8 cellular contexts compared by ENCODE assay signal in genomic region chr16:14300631-14301149, GRCh38.
DNase-seq lines count a peak whose midpoint lies in the region; ATAC-seq and FAIRE-seq lines count a peak whose summit lies in the region.

No MANE protein-coding gene starts in this region.

- H3K27ac ChIP-seq in neuronal stem cell (replicated peaks; ENCODE audit: low read length) = no peak overlapping the region

- peaks cover 13 to 15% of the 10 kb centered on the region in 2 donors for H3K4me1 ChIP-seq in neuronal stem cell (ENCODE audit: control insufficient read depth in 2 of 2, insufficient read depth in 1 of 2, low read depth in 1 of 2, low read length in 2 of 2)

- peaks cover 0 to 4% (median 4%) of the 10 kb centered on the region in 3 experiments for H3K27me3 ChIP-seq in neuronal stem cell (ENCODE audit: control insufficient read depth in 3 of 3, insufficient read depth in 3 of 3, low read depth in 1 of 3, low read length in 3 of 3)

- no peaks in the 10 kb centered on the region for H3K9me3 ChIP-seq in neuronal stem cell (replicated peaks in 1 of 2; ENCODE audit: control insufficient read depth in 2 of 2, insufficient read depth in 1 of 2, low read depth in 1 of 2, low read length in 2 of 2)

- H3K9ac ChIP-seq in neuronal stem cell (ENCODE audit: low read depth, low read length, poor library complexity) = no peak overlapping the region

- peak; percentile 29 for ATAC-seq in HG03097 (IDR thresholded peaks at IDR 0.05; ENCODE audit: low FRiP score, unreplicated experiment)

- no peak overlapping the region for H4K8ac ChIP-seq in neuronal stem cell (ENCODE audit: low read depth, low read length)

- peak; percentile 24 to 29 for DNase-seq in activated CD4-positive, alpha-beta T cell treated with anti-CD3 and anti-CD28 coated beads for 4 hours
- no peak for DNase-seq in activated CD4-positive, alpha-beta T cell treated with anti-CD3 and anti-CD28 coated beads for 1 hour
- DNase-seq in NCI-H524 (lab: John Stamatoyannopoulos, UW) (peak; percentile 46 to 77), frontal cortex (ENCODE audit: low spot score in 2 of 2) (peak; percentile 64 to 70), neuronal stem cell (ENCODE audit: low spot score) (no peak), cerebellum (ENCODE audit: low spot score) (no peak)
- no peak for DNase-seq in activated T-helper 1 cell treated with anti-CD3 and anti-CD28 coated beads, Interleukin-12 subunit alpha, Interleukin-12 subunit beta, Interleukin-2, Interleukin-4 antibody, amounts not matched to agents 30 ng/mL and 10 ng/mL and 1 ng/mL, durations not matched to agents 14 hours and 24 hours and 36 hours (ENCODE audit: low spot score)

- no peak overlapping the region for H2BK120ac ChIP-seq in neuronal stem cell (ENCODE audit: low read depth, low read length)

- peak overlapping the region; percentile 71 for H3K4me3 Mint-ChIP-seq in activated T-helper 1 cell treated with anti-CD3 and anti-CD28 coated beads, Interleukin-12 subunit alpha, Interleukin-12 subunit beta, Interleukin-2, Interleukin-4 antibody, amounts not matched to agents 30 ng/mL and 10 ng/mL and 1 ng/mL, durations not matched to agents 14 hours and 24 hours and 36 hours

- H2BK5ac ChIP-seq in neuronal stem cell (ENCODE audit: low read length) = no peak overlapping the region

- no peak overlapping the region for H3K4ac ChIP-seq in neuronal stem cell (ENCODE audit: low read length)

- no peak overlapping the region for H3K14ac ChIP-seq in neuronal stem cell (ENCODE audit: low read length)

- H3K27ac Mint-ChIP-seq in activated T-helper 1 cell treated with anti-CD3 and anti-CD28 coated beads, Interleukin-12 subunit alpha, Interleukin-12 subunit beta, Interleukin-2, Interleukin-4 antibody, amounts not matched to agents 30 ng/mL and 10 ng/mL and 1 ng/mL, durations not matched to agents 14 hours and 24 hours and 36 hours = peak overlapping the region; percentile 49

- peaks cover 6% of the 10 kb centered on the region for H3K79me1 ChIP-seq in neuronal stem cell (ENCODE audit: low read depth, low read length)

- no peak overlapping the region for H3K23ac ChIP-seq in neuronal stem cell (ENCODE audit: low read depth, low read length, poor library complexity)

- H3K9me3 Mint-ChIP-seq in activated T-helper 1 cell treated with anti-CD3 and anti-CD28 coated beads, Interleukin-12 subunit alpha, Interleukin-12 subunit beta, Interleukin-2, Interleukin-4 antibody, amounts not matched to agents 30 ng/mL and 10 ng/mL and 1 ng/mL, durations not matched to agents 14 hours and 24 hours and 36 hours = no peaks in the 10 kb centered on the region

- H4K91ac ChIP-seq in neuronal stem cell (ENCODE audit: low read depth, low read length, poor library complexity) = no peak overlapping the region

- WGBS in neuronal stem cell (ENCODE audit: extremely low coverage in 2 of 2, insufficient read length in 2 of 2, insufficient replicate concordance in 1 of 2), 2 donors = no CpG with 5 or more reads among the region's 13 CpGs

- no peak overlapping the region for H2BK12ac ChIP-seq in neuronal stem cell (ENCODE audit: low read length)

- H3K4me3 ChIP-seq in neuronal stem cell (ENCODE audit: low read length in 2 of 2) = no peak overlapping the region

- H3K4me2 ChIP-seq in neuronal stem cell (ENCODE audit: insufficient read depth, low read length, poor library complexity, severe bottlenecking) = no peak overlapping the region

- H3K27me3 Mint-ChIP-seq in activated T-helper 1 cell treated with anti-CD3 and anti-CD28 coated beads, Interleukin-12 subunit alpha, Interleukin-12 subunit beta, Interleukin-2, Interleukin-4 antibody, amounts not matched to agents 30 ng/mL and 10 ng/mL and 1 ng/mL, durations not matched to agents 14 hours and 24 hours and 36 hours (ENCODE audit: insufficient read depth) = peaks cover 38% of the 10 kb centered on the region

- no peaks in the 10 kb centered on the region for H3K36me3 Mint-ChIP-seq in activated T-helper 1 cell treated with anti-CD3 and anti-CD28 coated beads, Interleukin-12 subunit alpha, Interleukin-12 subunit beta, Interleukin-2, Interleukin-4 antibody, amounts not matched to agents 30 ng/mL and 10 ng/mL and 1 ng/mL, durations not matched to agents 14 hours and 24 hours and 36 hours (ENCODE audit: low read depth)

- no peak overlapping the region for H2AK5ac ChIP-seq in neuronal stem cell (ENCODE audit: low read depth, low read length)

- peaks cover 10% of the 10 kb centered on the region for H3K4me1 Mint-ChIP-seq in activated T-helper 1 cell treated with anti-CD3 and anti-CD28 coated beads, Interleukin-12 subunit alpha, Interleukin-12 subunit beta, Interleukin-2, Interleukin-4 antibody, amounts not matched to agents 30 ng/mL and 10 ng/mL and 1 ng/mL, durations not matched to agents 14 hours and 24 hours and 36 hours (ENCODE audit: low read depth)

- no peak overlapping the region for H3K18ac ChIP-seq in neuronal stem cell (ENCODE audit: low read length)

- H2AFZ ChIP-seq in neuronal stem cell (ENCODE audit: low read length) = peak overlapping the region; percentile 87

- intact Hi-C loops in activated T-helper 1 cell treated with anti-CD3 and anti-CD28 coated beads, Interleukin-12 subunit alpha, Interleukin-12 subunit beta, Interleukin-2, Interleukin-4 antibody, amounts not matched to agents 30 ng/mL and 10 ng/mL and 1 ng/mL, durations not matched to agents 14 hours and 24 hours and 36 hours (cut with micrococcal nuclease) = loop anchor here (1.0 to 2.0 kb wide), 3 partner anchors 228 to 330 kb away; partner anchors contain the start of gene PARN

- H2BK15ac ChIP-seq in neuronal stem cell (ENCODE audit: low read length) = no peak overlapping the region

- no peaks in the 10 kb centered on the region for H3K36me3 ChIP-seq in neuronal stem cell (replicated peaks in 1 of 2; ENCODE audit: control insufficient read depth in 2 of 2, insufficient read depth in 2 of 2, low read length in 2 of 2)

- no peak for FAIRE-seq in frontal cortex (lab: Jason Lieb, UNC)

Comparison
In these comparisons a context has a peak if more than half of its experiments do, and no peak if none do; other contexts are left out.
1. DNase-seq: peak in activated CD4-positive, alpha-beta T cell treated with anti-CD3 and anti-CD28 coated beads for 4 hours (2 of 2), NCI-H524 (2 of 2) and frontal cortex (2 of 2); none in activated CD4-positive, alpha-beta T cell treated with anti-CD3 and anti-CD28 coated beads for 1 hour (single experiment), activated T-helper 1 cell treated with anti-CD3 and anti-CD28 coated beads, Interleukin-12 subunit alpha, Interleukin-12 subunit beta, Interleukin-2, Interleukin-4 antibody, amounts not matched to agents 30 ng/mL and 10 ng/mL and 1 ng/mL, durations not matched to agents 14 hours and 24 hours and 36 hours (single experiment), neuronal stem cell (single experiment) and cerebellum (single experiment).